Comparison of ENCODE assay signal across 1 cellular context in genomic region chr13:104953588-104953987, GRCh38.
A peak's percentile ranks its signal among the peaks of the same experiment; 100 is the strongest.
TF ChIP-seq lines count a peak whose summit lies in the region.

No MANE protein-coding gene starts in this region.

TF ChIP-seq in liver, 16 proteins besides CTCF, POLR2A, EP300 and RAD21 (continued from another document):
- TF ChIP-seq REST (IDR thresholded peaks at IDR 0.05) (no peak), YY1 (IDR thresholded peaks at IDR 0.05) (peak; percentile 23), MAX (IDR thresholded peaks at IDR 0.05) (no peak), RXRA (IDR thresholded peaks at IDR 0.05) (peak in 1 of 2 donors; percentile 48), SP1 (IDR thresholded peaks at IDR 0.05) (peak; percentile 35), FOXA1 (IDR thresholded peaks at IDR 0.05) (no peak), TAF1 (conservative IDR thresholded peaks at IDR 0.05) (no peak), FOXA2 (IDR thresholded peaks at IDR 0.05) (no peak), HNF4G (IDR thresholded peaks at IDR 0.05) (no peak), GABPA (IDR thresholded peaks at IDR 0.05 in 1 of 2, conservative IDR thresholded peaks at IDR 0.05 in 1 of 2) (no peak)
